8 cellular contexts compared by ENCODE assay signal in genomic region chr13:54912367-54912766, GRCh38.
"Had no signal": no experiment of that assay in that cellular context is flagged by ENCODE, and none has a peak within 500 bp of the region (broad histone marks: within the 10 kb centered on the region; RNA-seq: fewer than 3 reads in every experiment).

No MANE protein-coding gene starts in this region.

- FAIRE-seq: G401.6, GM12878, GM12891, GM12892, GM18507, GM19239 had no signal

- H3K4me3 ChIP-seq: GM12878 had no signal

- DNase-seq: GDM1, GF-D8 had no signal

- ATAC-seq: GM12878 had no signal
